Comparison of ENCODE assay signal across 23 cellular contexts in the genomic region with DNA sequence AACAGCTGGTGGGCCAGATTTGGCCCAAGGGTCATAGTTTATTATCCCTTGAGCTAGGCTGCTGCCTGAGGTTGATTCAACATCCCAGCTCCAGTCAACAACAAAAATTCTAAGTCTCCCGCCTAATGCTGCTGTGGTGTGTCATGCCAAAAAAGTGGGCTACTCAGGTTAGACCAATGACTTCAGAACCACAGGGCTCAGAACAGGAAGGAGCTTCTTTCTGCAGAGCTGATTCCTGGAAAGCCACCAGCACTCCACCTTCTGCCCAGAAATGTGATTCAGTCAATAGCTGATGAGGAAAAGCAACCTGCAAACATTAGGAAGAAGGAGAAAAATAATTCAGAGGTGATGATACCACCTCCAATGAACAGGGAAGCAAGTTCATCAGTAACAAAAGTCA. TPM values are rescaled to one million over a fixed set of nuclear protein-coding genes. Genes with fewer than 3 reads are reported as not detected.
A peak's percentile ranks its signal among the peaks of the same experiment; 100 is the strongest.
DNase-seq lines count a peak whose midpoint lies in the region; ATAC-seq and TF ChIP-seq lines count a peak whose summit lies in the region.
"Had no signal": no experiment of that assay in that cellular context is flagged by ENCODE, and none has a peak within 500 bp of the region (broad histone marks: within the 10 kb centered on the region; RNA-seq: fewer than 3 reads in every experiment).

No MANE protein-coding gene starts in this region.

- peak; percentile 32 for ATAC-seq in activated CD8-positive, alpha-beta memory T cell treated with anti-CD3 and anti-CD28 coated beads, Interleukin-2, amount 10 ng/mL, durations not matched to agents 7 days and 5 days
- ATAC-seq in activated T-helper 17 cell treated with anti-CD3 and anti-CD28 coated beads, Interleukin-2, amount 50 U/mL, for 72 hours (replicated peaks) = peak; percentile 35
- no peak for ATAC-seq in HG03442 (IDR thresholded peaks at IDR 0.05; ENCODE audit: unreplicated experiment)
- ATAC-seq: HepG2 had no signal

- peaks cover 5% of the 10 kb centered on the region for H3K27me3 Mint-ChIP-seq in activated CD8-positive, alpha-beta memory T cell treated with anti-CD3 and anti-CD28 coated beads, Interleukin-2, amount 10 ng/mL, durations not matched to agents 7 days and 5 days
- peaks cover 3% of the 10 kb centered on the region for H3K27me3 Mint-ChIP-seq in activated T-helper 17 cell treated with anti-CD3 and anti-CD28 coated beads, Interleukin-2, amount 50 U/mL, for 72 hours
- H3K27me3 Mint-ChIP-seq in endothelial cell (ENCODE audit: unreplicated experiment) = peaks cover 5% of the 10 kb centered on the region

- no peak overlapping the region for H3K4me3 Mint-ChIP-seq in activated CD8-positive, alpha-beta memory T cell treated with anti-CD3 and anti-CD28 coated beads, Interleukin-2, amount 10 ng/mL, durations not matched to agents 7 days and 5 days
- H3K4me3 Mint-ChIP-seq in activated T-helper 17 cell treated with anti-CD3 and anti-CD28 coated beads, Interleukin-2, amount 50 U/mL, for 72 hours = no peak overlapping the region
- no peak overlapping the region for H3K4me3 Mint-ChIP-seq in endothelial cell (ENCODE audit: unreplicated experiment)
- H3K4me3 Mint-ChIP-seq: CD4-positive, alpha-beta T cell; HFFc6 had no signal

- CTCF ChIA-PET in activated CD8-positive, alpha-beta memory T cell treated with anti-CD3 and anti-CD28 coated beads, Interleukin-2, amount 10 ng/mL, durations not matched to agents 7 days and 5 days (lab: Charles Lee) = interaction anchor here (0.8 to 2.2 kb wide), 3 partner anchors 31 to 158 kb away, joined by 4 to 15 read pairs (median 5); no protein-coding TSS in a partner anchor

- no peaks in the 10 kb centered on the region for H3K9me3 Mint-ChIP-seq in activated CD8-positive, alpha-beta memory T cell treated with anti-CD3 and anti-CD28 coated beads, Interleukin-2, amount 10 ng/mL, durations not matched to agents 7 days and 5 days (ENCODE audit: low read depth)
- H3K9me3 Mint-ChIP-seq in activated T-helper 17 cell treated with anti-CD3 and anti-CD28 coated beads, Interleukin-2, amount 50 U/mL, for 72 hours = no peaks in the 10 kb centered on the region
- H3K9me3 Mint-ChIP-seq in endothelial cell (ENCODE audit: unreplicated experiment) = no peaks in the 10 kb centered on the region
- H3K9me3 Mint-ChIP-seq: CD4-positive, alpha-beta T cell; HFFc6 had no signal

- no peaks in the 10 kb centered on the region for H3K36me3 Mint-ChIP-seq in activated CD8-positive, alpha-beta memory T cell treated with anti-CD3 and anti-CD28 coated beads, Interleukin-2, amount 10 ng/mL, durations not matched to agents 7 days and 5 days
- H3K36me3 Mint-ChIP-seq in activated T-helper 17 cell treated with anti-CD3 and anti-CD28 coated beads, Interleukin-2, amount 50 U/mL, for 72 hours (ENCODE audit: low read depth) = no peaks in the 10 kb centered on the region
- no peaks in the 10 kb centered on the region for H3K36me3 Mint-ChIP-seq in endothelial cell (ENCODE audit: low read depth, unreplicated experiment)

- no peak for TF ChIP-seq CTCF in endothelial cell (IDR thresholded peaks at IDR 0.05; ENCODE audit: unreplicated experiment)

- H3K27ac Mint-ChIP-seq in activated CD8-positive, alpha-beta memory T cell treated with anti-CD3 and anti-CD28 coated beads, Interleukin-2, amount 10 ng/mL, durations not matched to agents 7 days and 5 days = peak overlapping the region; percentile 13
- no peak overlapping the region for H3K27ac Mint-ChIP-seq in activated T-helper 17 cell treated with anti-CD3 and anti-CD28 coated beads, Interleukin-2, amount 50 U/mL, for 72 hours
- H3K27ac Mint-ChIP-seq in endothelial cell (ENCODE audit: unreplicated experiment) = no peak overlapping the region
- H3K27ac Mint-ChIP-seq: CD4-positive, alpha-beta T cell; HFFc6 had no signal

- peak; percentile 40 for DNase-seq in activated CD8-positive, alpha-beta memory T cell treated with anti-CD3 and anti-CD28 coated beads, Interleukin-2, amount 10 ng/mL, durations not matched to agents 7 days and 5 days
- DNase-seq in activated CD8-positive, alpha-beta memory T cell treated with anti-CD3 and anti-CD28 coated beads for 24 hours = no peak
- DNase-seq in HT1080 (ENCODE audit: low read depth) (peak; percentile 24), pons (ENCODE audit: low spot score) (peak; percentile 7), endothelial cell (ENCODE audit: low spot score) (no peak), glomerular visceral epithelial cell (ENCODE audit: extremely low spot score) (no peak)
- DNase-seq: CD4-positive, alpha-beta T cell; HFFc6; Karpas-422; NCI-H1105 treated with DMSO at 0.1 percent for 48 hours; NCI-H2029; NCI-H446; NCI-H524 treated with DMSO at 0.1 percent for 48 hours; NCI-H774; Right ventricle myocardium superior; RPMI8226 had no signal

- H3K4me1 Mint-ChIP-seq in activated CD8-positive, alpha-beta memory T cell treated with anti-CD3 and anti-CD28 coated beads, Interleukin-2, amount 10 ng/mL, durations not matched to agents 7 days and 5 days = peaks cover 18% of the 10 kb centered on the region
- H3K4me1 Mint-ChIP-seq in activated T-helper 17 cell treated with anti-CD3 and anti-CD28 coated beads, Interleukin-2, amount 50 U/mL, for 72 hours = no peaks in the 10 kb centered on the region
- H3K4me1 Mint-ChIP-seq in endothelial cell (ENCODE audit: unreplicated experiment) = peaks cover 6% of the 10 kb centered on the region

RNA-seq across cellular contexts. Expression of gene SERPINE3, which starts 56.1 kb away (rescaled TPM):
- total RNA-seq in activated CD8-positive, alpha-beta memory T cell treated with anti-CD3 and anti-CD28 coated beads, Interleukin-2, amount 10 ng/mL, durations not matched to agents 7 days and 5 days = not detected
- 0.03 TPM in 1 of 2 replicates, not detected in the other for total RNA-seq in HT1080 (2014; rRNA removed; shearing (Covaris generic))
- not detected in 2 replicates for polyA plus RNA-seq in HT1080 (2015; cell fraction: cytosol; rRNA removed)
- polyA plus RNA-seq in HT1080 (2015; cell fraction: nucleus; rRNA removed) = not detected in 2 replicates
- not detected for total RNA-seq in activated T-helper 17 cell treated with anti-CD3 and anti-CD28 coated beads, Interleukin-2, amount 50 U/mL, for 72 hours
- total RNA-seq in endothelial cell (ENCODE audit: unreplicated experiment) = not detected
- total RNA-seq: CD4-positive, alpha-beta T cell; HepG2; HFFc6; HT-29; MCF 10A; Right ventricle myocardium superior; SJSA1 had no signal
- polyA plus RNA-seq: AG04450, HepG2 had no signal

Comparison
In these comparisons a context has a peak if more than half of its experiments do, and no peak if none do; other contexts are left out.
1. DNase-seq: peak in activated CD8-positive, alpha-beta memory T cell treated with anti-CD3 and anti-CD28 coated beads, Interleukin-2, amount 10 ng/mL, durations not matched to agents 7 days and 5 days (single experiment), HT1080 (single experiment) and pons (single experiment); none in activated CD8-positive, alpha-beta memory T cell treated with anti-CD3 and anti-CD28 coated beads for 24 hours (single experiment), endothelial cell (single experiment) and glomerular visceral epithelial cell (single experiment).